Comparison of ENCODE assay signal across 8 cellular contexts in the genomic region with DNA sequence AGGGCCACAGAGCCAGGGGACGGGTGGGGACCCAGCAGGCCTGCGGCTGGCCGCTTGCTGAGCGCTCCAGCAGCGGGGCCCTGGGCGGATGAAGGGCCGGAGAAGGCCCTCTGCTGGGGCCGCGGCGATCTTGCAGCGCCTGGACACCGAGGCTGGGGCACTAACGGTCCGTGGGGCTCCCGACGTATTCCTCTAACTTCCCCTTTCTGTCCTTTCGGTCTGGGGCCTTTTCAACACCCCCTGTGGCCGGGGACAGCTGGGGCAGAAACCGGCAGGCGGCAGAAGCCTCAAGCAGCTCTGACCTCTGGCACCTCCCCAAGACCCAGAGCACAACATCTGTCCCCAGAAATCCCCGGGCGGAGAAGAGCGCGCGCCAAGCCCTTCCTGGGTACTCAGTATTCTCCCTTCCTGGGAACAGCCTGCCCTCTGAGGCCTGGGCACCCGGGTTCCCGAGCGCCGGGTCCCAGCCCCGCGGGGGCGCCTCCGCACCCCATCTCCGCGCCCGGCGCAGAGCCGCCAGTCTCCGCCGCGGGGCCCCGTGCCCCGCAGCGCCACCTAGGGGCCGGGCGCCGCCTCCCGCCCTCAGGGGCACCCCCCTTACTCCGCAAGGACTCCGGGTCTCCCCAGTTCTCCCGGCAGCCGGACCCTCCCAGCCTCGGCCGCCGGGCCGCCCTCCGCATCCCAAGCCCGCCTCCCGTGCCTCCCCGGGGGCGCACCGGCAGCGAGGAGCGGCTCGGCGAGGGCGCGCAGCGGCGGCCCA. TPM values are rescaled to one million over a fixed set of nuclear protein-coding genes. Genes with fewer than 3 reads are reported as not detected.
DNase-seq lines count a peak whose midpoint lies in the region; ATAC-seq and TF ChIP-seq lines count a peak whose summit lies in the region.

No MANE protein-coding gene starts in this region.

- no peak overlapping the region for H3K9ac ChIP-seq in endodermal cell (ENCODE audit: extremely low read depth, low read length, poor library complexity, severe bottlenecking)

- peaks cover 17% of the 10 kb centered on the region for H3K27me3 ChIP-seq in endodermal cell (ENCODE audit: control insufficient read depth, insufficient read depth, low read length, poor library complexity, severe bottlenecking)

- ATAC-seq in GM18907 (IDR thresholded peaks at IDR 0.05; ENCODE audit: unreplicated experiment) (peak; percentile 44), HG03135 (IDR thresholded peaks at IDR 0.05; ENCODE audit: unreplicated experiment) (peak; percentile 50)

- peak overlapping the region; percentile 56 for H3K4me3 ChIP-seq in AG09309 (ENCODE audit: control insufficient read depth, low read depth, low read length)
- H3K4me3 ChIP-seq in endodermal cell (ENCODE audit: low read length) = peak overlapping the region; percentile 82

- peak overlapping the region; percentile 62 for H3K4me3 Mint-ChIP-seq in endodermal cell

- DNase-seq in AG09309 (ENCODE audit: low read depth) = peak; percentile 13
- DNase-seq in NCI-H748 treated with DMSO at 0.1 percent for 48 hours (lab: John Stamatoyannopoulos, UW) = peak; percentile 10
- DNase-seq in activated CD8-positive, alpha-beta memory T cell treated with anti-CD3 and anti-CD28 coated beads, Interleukin-2, amount 50 U/mL, for 1 hour (ENCODE audit: extremely low read depth) = peak; percentile 13
- DNase-seq in endodermal cell = peak; percentile 88
- peak; percentile 94 for DNase-seq in mesenteric fat pad (ENCODE audit: low spot score)
- DNase-seq in stimulated activated CD8-positive, alpha-beta memory T cell treated with anti-CD3 and anti-CD28 coated beads, Interleukin-15, amount 100 ng/mL, for 24 hours (ENCODE audit: low read depth) = peak; percentile 58

- peaks cover 3% of the 10 kb centered on the region for H3K9me3 Mint-ChIP-seq in endodermal cell

- peaks cover 12% of the 10 kb centered on the region for H3K4me1 Mint-ChIP-seq in endodermal cell

- no peaks in the 10 kb centered on the region for H3K4me1 ChIP-seq in endodermal cell (ENCODE audit: control insufficient read depth, insufficient read depth, low read length)

- H3K27me3 Mint-ChIP-seq in endodermal cell (ENCODE audit: insufficient read depth) = peaks cover 25% of the 10 kb centered on the region

- no peaks in the 10 kb centered on the region for H3K9me3 ChIP-seq in endodermal cell (ENCODE audit: control insufficient read depth, low read length)

- H3K36me3 Mint-ChIP-seq in endodermal cell (ENCODE audit: low read depth) = no peaks in the 10 kb centered on the region

- 1% methylated on average over 70 of the region's 70 CpGs; no CpG with 5 or more reads in 1 of the 2 experiments for whole genome bisulfite sequencing in endodermal cell (ENCODE audit: insufficient coverage in 1 of 2, insufficient read length in 1 of 2), 2 experiments

- H3K27ac ChIP-seq in endodermal cell (ENCODE audit: low read depth, low read length) = no peak overlapping the region

- H3K27ac Mint-ChIP-seq in endodermal cell = no peak overlapping the region

- H3K36me3 ChIP-seq in endodermal cell (ENCODE audit: control insufficient read depth, insufficient read depth, low read length) = no peaks in the 10 kb centered on the region

- TF ChIP-seq CTCF in AG09309 (IDR thresholded peaks at IDR 0.05; ENCODE audit: control insufficient read depth, insufficient read depth, low read depth, low read length, missing control alignments) (peak; percentile 68), endodermal cell (conservative IDR thresholded peaks at IDR 0.05) (peak; percentile 86)

RNA-seq across cellular contexts. Expression of gene SLCO3A1, which starts 0.6 kb away (rescaled TPM):
- total RNA-seq in endodermal cell (10 to 100 TPM in 1 of 2 donors, 1 to 10 TPM in 1; 7.2 to 11.4 TPM), mesenteric fat pad (25.9 TPM)
- polyA plus RNA-seq in endodermal cell (2013, experiment 1 of 2) = 14.2 TPM
- 15.4 TPM for polyA plus RNA-seq in endodermal cell (2013, experiment 2 of 2)

Comparison
In these comparisons a context has a peak if more than half of its experiments do, and no peak if none do; other contexts are left out.
1. DNase-seq: peak in every context shown above with its lines; median percentile 94 in mesenteric fat pad; 88 in endodermal cell; 58 in stimulated activated CD8-positive, alpha-beta memory T cell treated with anti-CD3 and anti-CD28 coated beads, Interleukin-15, amount 100 ng/mL, for 24 hours; 13 in AG09309; 13 in activated CD8-positive, alpha-beta memory T cell treated with anti-CD3 and anti-CD28 coated beads, Interleukin-2, amount 50 U/mL, for 1 hour; 10 in NCI-H748 treated with DMSO at 0.1 percent for 48 hours.